31 cellular contexts compared by ENCODE assay signal in genomic region chr6:114718716-114719270, GRCh38.
"Had no signal": no experiment of that assay in that cellular context is flagged by ENCODE, and none has a peak within 500 bp of the region (broad histone marks: within the 10 kb centered on the region; RNA-seq: fewer than 3 reads in every experiment).

No MANE protein-coding gene starts in this region.

- H3K4me2 ChIP-seq: hepatocyte had no signal

- H3K36me3 Mint-ChIP-seq: activated CD4-positive, alpha-beta memory T cell treated with anti-CD3 and anti-CD28 coated beads for 36 hours; activated naive CD4-positive, alpha-beta T cell treated with anti-CD3 and anti-CD28 coated beads, Interleukin-2, amount 50 U/mL, for 24 hours; mesothelial cell of epicardium; naive B cell; stimulated activated memory B cell treated with anti-CD40 and anti-IgM and Interleukin-4, amounts not matched to agents 10 μg/mL and 1 μg/mL and 100 μg/mL, for 72 hours had no signal

- H3K4me3 ChIP-seq: body of pancreas, coronary artery, dorsolateral prefrontal cortex, gastrocnemius medialis, hepatocyte, ovary, skin epidermis, thyroid gland, upper lobe of right lung had no signal

- H3K27me3 ChIP-seq: body of pancreas, dorsolateral prefrontal cortex, gastrocnemius medialis, hepatocyte, ovary, thyroid gland, upper lobe of right lung had no signal

- H3K79me2 ChIP-seq: hepatocyte had no signal

- H3K9me3 Mint-ChIP-seq: activated CD4-positive, alpha-beta memory T cell treated with anti-CD3 and anti-CD28 coated beads for 36 hours; activated CD4-positive, alpha-beta T cell treated with anti-CD3 and anti-CD28 coated beads, Interleukin-2, amount 10 ng/mL, durations not matched to agents 24 days and 14 days; activated naive CD4-positive, alpha-beta T cell treated with anti-CD3 and anti-CD28 coated beads, Interleukin-2, amount 50 U/mL, for 24 hours; activated naive CD8-positive, alpha-beta T cell treated with anti-CD3 and anti-CD28 coated beads, Interleukin-2, amount 50 U/mL, for 24 hours; mesothelial cell of epicardium; nephron progenitor cell; stimulated activated memory B cell treated with anti-CD40 and anti-IgM and Interleukin-4, amounts not matched to agents 10 μg/mL and 1 μg/mL and 100 μg/mL, for 72 hours had no signal

- H3K9me3 ChIP-seq: body of pancreas, gastrocnemius medialis, ovary, thyroid gland, upper lobe of right lung had no signal

- H3K27ac Mint-ChIP-seq: activated CD4-positive, alpha-beta memory T cell treated with anti-CD3 and anti-CD28 coated beads for 36 hours; activated CD4-positive, alpha-beta T cell treated with anti-CD3 and anti-CD28 coated beads, Interleukin-2, amount 10 ng/mL, durations not matched to agents 24 days and 14 days; activated naive CD4-positive, alpha-beta T cell treated with anti-CD3 and anti-CD28 coated beads, Interleukin-2, amount 50 U/mL, for 24 hours; activated naive CD8-positive, alpha-beta T cell treated with anti-CD3 and anti-CD28 coated beads, Interleukin-2, amount 50 U/mL, for 24 hours; activated T-cell treated with anti-CD3 and anti-CD28 coated beads, Interleukin-2, amount 50 U/mL, for 24 hours; mesothelial cell of epicardium; naive B cell; nephron progenitor cell; progenitor cell of endocrine pancreas; stimulated activated memory B cell treated with anti-CD40 and anti-IgM and Interleukin-4, amounts not matched to agents 10 μg/mL and 1 μg/mL and 100 μg/mL, for 72 hours; stimulated activated naive CD8-positive, alpha-beta T cell treated with anti-CD3 and anti-CD28 coated beads, Interleukin-15, amount 100 ng/mL, for 72 hours; T-helper 17 cell had no signal

- DNase-seq: activated CD4-positive, alpha-beta memory T cell treated with anti-CD3 and anti-CD28 coated beads for 36 hours; activated CD4-positive, alpha-beta T cell treated with anti-CD3 and anti-CD28 coated beads, Interleukin-2, amount 10 ng/mL, durations not matched to agents 24 days and 14 days; activated CD4-positive, CD25-positive, alpha-beta regulatory T cell treated with anti-CD3 and anti-CD28 coated beads, Interleukin-2, amount 50 U/mL, for 72 hours; activated CD8-positive, alpha-beta memory T cell treated with anti-CD3 and anti-CD28 coated beads, Interleukin-2, amount 50 U/mL, for 48 hours; activated gamma-delta T cell; activated naive CD8-positive, alpha-beta T cell treated with anti-CD3 and anti-CD28 coated beads, Interleukin-2, amount 50 U/mL, for 24 hours; activated T-cell treated with anti-CD3 and anti-CD28 coated beads, Interleukin-2, amount 50 U/mL, for 24 hours; body of pancreas; dorsolateral prefrontal cortex; effector memory CD4-positive, alpha-beta T cell; gastrocnemius medialis; left cardiac atrium; mammary epithelial cell; naive B cell; nephron progenitor cell; ovary; stimulated activated CD4-positive, alpha-beta T cell treated with anti-CD3 and anti-CD28 coated beads, Interleukin-4, amount 100 ng/mL, for 4 hours; stimulated activated CD8-positive, alpha-beta memory T cell treated with anti-CD3 and anti-CD28 coated beads, Interleukin-4, amount 100 ng/mL, for 48 hours; stimulated activated naive CD8-positive, alpha-beta T cell treated with anti-CD3 and anti-CD28 coated beads, Interleukin-15, amount 100 ng/mL, for 72 hours; T-helper 17 cell; T1000; thyroid gland; upper lobe of right lung had no signal

- H3K36me3 ChIP-seq: gastrocnemius medialis, ovary, thyroid gland, upper lobe of right lung had no signal

- H3K4me1 ChIP-seq: body of pancreas, gastrocnemius medialis, thyroid gland, upper lobe of right lung had no signal

- ATAC-seq: activated naive CD8-positive, alpha-beta T cell treated with anti-CD3 and anti-CD28 coated beads, Interleukin-2, amount 50 U/mL, for 24 hours; body of pancreas; gastrocnemius medialis; left cardiac atrium; sciatic nerve; stimulated activated memory B cell treated with anti-CD40 and anti-IgM and Interleukin-4, amounts not matched to agents 10 μg/mL and 1 μg/mL and 100 μg/mL, for 72 hours; stimulated activated naive CD8-positive, alpha-beta T cell treated with anti-CD3 and anti-CD28 coated beads, Interleukin-15, amount 100 ng/mL, for 72 hours; T-helper 17 cell; upper lobe of right lung had no signal

- H3K4me3 Mint-ChIP-seq: activated CD4-positive, alpha-beta memory T cell treated with anti-CD3 and anti-CD28 coated beads for 36 hours; activated CD4-positive, alpha-beta T cell treated with anti-CD3 and anti-CD28 coated beads, Interleukin-2, amount 10 ng/mL, durations not matched to agents 24 days and 14 days; activated naive CD4-positive, alpha-beta T cell treated with anti-CD3 and anti-CD28 coated beads, Interleukin-2, amount 50 U/mL, for 24 hours; activated naive CD8-positive, alpha-beta T cell treated with anti-CD3 and anti-CD28 coated beads, Interleukin-2, amount 50 U/mL, for 24 hours; activated T-cell treated with anti-CD3 and anti-CD28 coated beads, Interleukin-2, amount 50 U/mL, for 24 hours; mesothelial cell of epicardium; naive B cell; nephron progenitor cell; stimulated activated memory B cell treated with anti-CD40 and anti-IgM and Interleukin-4, amounts not matched to agents 10 μg/mL and 1 μg/mL and 100 μg/mL, for 72 hours; stimulated activated naive CD8-positive, alpha-beta T cell treated with anti-CD3 and anti-CD28 coated beads, Interleukin-15, amount 100 ng/mL, for 72 hours; T-helper 17 cell had no signal

- H3K27me3 Mint-ChIP-seq: activated CD4-positive, alpha-beta memory T cell treated with anti-CD3 and anti-CD28 coated beads for 36 hours; activated CD4-positive, alpha-beta T cell treated with anti-CD3 and anti-CD28 coated beads, Interleukin-2, amount 10 ng/mL, durations not matched to agents 24 days and 14 days; activated naive CD4-positive, alpha-beta T cell treated with anti-CD3 and anti-CD28 coated beads, Interleukin-2, amount 50 U/mL, for 24 hours; activated naive CD8-positive, alpha-beta T cell treated with anti-CD3 and anti-CD28 coated beads, Interleukin-2, amount 50 U/mL, for 24 hours; activated T-cell treated with anti-CD3 and anti-CD28 coated beads, Interleukin-2, amount 50 U/mL, for 24 hours; naive B cell; stimulated activated memory B cell treated with anti-CD40 and anti-IgM and Interleukin-4, amounts not matched to agents 10 μg/mL and 1 μg/mL and 100 μg/mL, for 72 hours; stimulated activated naive CD8-positive, alpha-beta T cell treated with anti-CD3 and anti-CD28 coated beads, Interleukin-15, amount 100 ng/mL, for 72 hours; T-helper 17 cell had no signal

- H2AFZ ChIP-seq: hepatocyte had no signal

- H3K4me1 Mint-ChIP-seq: activated CD4-positive, alpha-beta T cell treated with anti-CD3 and anti-CD28 coated beads, Interleukin-2, amount 10 ng/mL, durations not matched to agents 24 days and 14 days; activated naive CD4-positive, alpha-beta T cell treated with anti-CD3 and anti-CD28 coated beads, Interleukin-2, amount 50 U/mL, for 24 hours; activated naive CD8-positive, alpha-beta T cell treated with anti-CD3 and anti-CD28 coated beads, Interleukin-2, amount 50 U/mL, for 24 hours; naive B cell; nephron progenitor cell; stimulated activated naive CD8-positive, alpha-beta T cell treated with anti-CD3 and anti-CD28 coated beads, Interleukin-15, amount 100 ng/mL, for 72 hours; T-helper 17 cell had no signal

- H3K27ac ChIP-seq: body of pancreas, coronary artery, dorsolateral prefrontal cortex, gastrocnemius medialis, hepatocyte, ovary, skin epidermis, thyroid gland, upper lobe of right lung had no signal
